Comparison of ENCODE assay signal across 8 cellular contexts in the genomic region with DNA sequence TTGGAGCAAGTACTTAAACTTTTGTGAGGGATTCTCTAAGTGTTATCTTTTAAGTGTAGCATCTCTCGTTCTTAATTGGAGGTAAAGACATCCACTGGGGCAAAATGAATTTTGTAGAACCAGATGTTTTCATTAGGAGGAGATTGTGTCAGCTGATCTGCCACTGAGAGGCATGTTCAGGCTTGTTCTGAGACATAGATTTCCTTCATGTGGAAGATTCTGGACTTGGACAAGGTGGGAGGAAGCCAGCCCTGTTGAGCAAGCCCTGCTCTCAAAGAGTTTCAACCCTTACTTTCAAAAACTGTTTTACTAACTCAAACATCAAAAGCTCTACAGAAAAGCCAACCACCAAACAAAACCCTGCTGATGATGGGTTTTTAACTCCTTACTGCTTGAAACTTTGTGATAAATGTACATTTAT. TPM values are rescaled to one million over a fixed set of nuclear protein-coding genes. Genes with fewer than 3 reads are reported as not detected.
DNase-seq lines count a peak whose midpoint lies in the region; ATAC-seq, FAIRE-seq and TF ChIP-seq lines count a peak whose summit lies in the region.

No MANE protein-coding gene starts in this region.

- H3K79me2 ChIP-seq in GM12878 (ENCODE audit: control insufficient read depth, insufficient read depth, low read length), result no peaks in the 10 kb centered on the region

- RAD21 ChIA-PET in GM12878 (lab: Charles Lee; ENCODE audit: unreplicated experiment), result interaction anchor here (0.6 to 2.1 kb wide), 3 partner anchors 13 to 318 kb away, joined by 3 to 4 read pairs (median 4); no protein-coding TSS in a partner anchor

- no TSS peak for BruUV-seq in GM12878 (replicated peaks; lab: Mats Ljungman, UMichigan)

- 0% methylated on average over 1 of the region's 1 CpG for WGBS in GM12878 (ENCODE audit: insufficient coverage, insufficient replicate concordance, low lambda C conversion rate, missing lambda C conversion rate)
- WGBS in aorta, 2 donors, result 75 to 76% methylated on average over 1 of the region's 1 CpG

- intact Hi-C loops in Right ventricle myocardium inferior (cut with DNase I), result no loop called here
- intact Hi-C loops in cardiac septum (cut with DNase I), result no loop called here
- intact Hi-C loops in GM12878 (cut with micrococcal nuclease; ENCODE audit: unreplicated experiment), result loop anchor here (5.0 kb wide), 2 partner anchors 48 to 128 kb away; no protein-coding TSS in a partner anchor
- intact Hi-C loops in left lung (cut with DNase I), result no loop called here
- intact Hi-C loops in aorta (cut with DNase I), result no loop called here

- TF ChIP-seq EP300 in GM12878 (IDR thresholded peaks at IDR 0.05; ENCODE audit: borderline replicate concordance in 1 of 2, control insufficient read depth in 1 of 2, low read depth in 2 of 2, low read length in 2 of 2), result no peak

- H3K4me1 ChIP-seq in GM12878 (ENCODE audit: control insufficient read depth, insufficient read depth, low read length) (peaks cover 15% of the 10 kb centered on the region), left lung (peaks cover 23 to 90% of the 10 kb centered on the region in 2 donors), aorta (ENCODE audit: control insufficient read depth in 1 of 2, insufficient read depth in 2 of 2, low read length in 2 of 2) (peaks cover 0 to 3% of the 10 kb centered on the region in 2 donors)

- H3K4me3 ChIP-seq in GM12878, result no peak overlapping the region
- no peak overlapping the region for H3K4me3 ChIP-seq in left lung
- no peak overlapping the region for H3K4me3 ChIP-seq in aorta (ENCODE audit: low read length in 2 of 2)

- H3K9ac ChIP-seq in GM12878 (ENCODE audit: control insufficient read depth, insufficient read depth, low read length), result no peak overlapping the region

- DNase-seq in Right ventricle myocardium inferior (ENCODE audit: missing footprints) (peak; percentile 55), cardiac septum (ENCODE audit: low spot score) (no peak), GM12878 (ENCODE audit: low read depth, low spot score) (no peak), left lung (peak in 1 of 2 donors; percentile 50), aorta (peak in 1 of 2 donors; percentile 55), NCI-H510A (lab: John Stamatoyannopoulos, UW) (no peak), KG1 (lab: John Stamatoyannopoulos, UW) (no peak)

- TF ChIP-seq CTCF in GM12878 (IDR thresholded peaks at IDR 0.05 in 2 of 3, conservative IDR thresholded peaks at IDR 0.05 in 1 of 3; ENCODE audit: control insufficient read depth in 2 of 3, extremely low read depth in 1 of 3, insufficient read depth in 1 of 3, low read depth in 3 of 3, low read length in 3 of 3) (no peak), left lung (IDR thresholded peaks at IDR 0.05) (no peak)

- peak overlapping the region; percentile 52; the same call in 1 of the 2 replicates for H3K4me2 ChIP-seq in GM12878 (ENCODE audit: control insufficient read depth, insufficient read depth)

- no peak for TF ChIP-seq POLR2A in GM12878 (IDR thresholded peaks at IDR 0.05; ENCODE audit: low read depth, low read length)

- TF ChIP-seq RAD21 in GM12878 (IDR thresholded peaks at IDR 0.05; ENCODE audit: insufficient read depth, low read depth, low read length), result no peak

- H2AFZ ChIP-seq in GM12878 (ENCODE audit: control insufficient read depth, low read depth, low read length), result no peak overlapping the region; the same call in 1 of the 2 replicates

- no peak for FAIRE-seq in GM12878 (lab: Jason Lieb, UNC)

- SMC1A ChIA-PET in GM12878 (lab: Charles Lee; ENCODE audit: uncharacterized antibody, unreplicated experiment), result interaction anchor here (1.1 to 3.7 kb wide), 5 partner anchors 14 to 125 kb away, joined by 3 to 21 read pairs (median 3); no protein-coding TSS in a partner anchor

- in situ Hi-C loops in GM12878 (cut with MboI), result no loop called here

- POLR2A ChIA-PET in GM12878 (lab: Charles Lee), result interaction anchor here (0.7 kb wide), 1 partner anchor 137 kb away, joined by 3 read pairs; no protein-coding TSS in a partner anchor

- H3K36me3 ChIP-seq in GM12878 (ENCODE audit: control insufficient read depth in 2 of 2, insufficient read depth in 2 of 2, low read length in 1 of 2) (no peaks in the 10 kb centered on the region), left lung (no peaks in the 10 kb centered on the region), aorta (ENCODE audit: control insufficient read depth in 1 of 2, insufficient read depth in 2 of 2, low read length in 1 of 2) (no peaks in the 10 kb centered on the region)

- H3K27me3 ChIP-seq in GM12878 (replicated peaks in 1 of 2; ENCODE audit: control insufficient read depth in 2 of 2, insufficient read depth in 2 of 2, low read length in 1 of 2), result peaks cover 0 to 6% of the 10 kb centered on the region in 2 experiments; a peak in 1 of 4 replicates
- no peaks in the 10 kb centered on the region for H3K27me3 ChIP-seq in left lung
- H3K27me3 ChIP-seq in aorta (ENCODE audit: control insufficient read depth in 1 of 2, insufficient read depth in 2 of 2, low read length in 1 of 2), result no peaks in the 10 kb centered on the region

- peak; percentile 78 for ATAC-seq in Right ventricle myocardium inferior
- peak; percentile 14 for ATAC-seq in GM12878
- ATAC-seq in left lung, result peak; percentile 62
- peak; percentile 61 for ATAC-seq in aorta (ENCODE audit: low FRiP score)
- no peak for ATAC-seq in GM21447 (IDR thresholded peaks at IDR 0.05; ENCODE audit: unreplicated experiment)

- H4K20me1 ChIP-seq in GM12878 (ENCODE audit: control insufficient read depth, insufficient read depth), result no peaks in the 10 kb centered on the region

- H3K27ac ChIP-seq in GM12878 (ENCODE audit: control insufficient read depth, insufficient read depth), result no peak overlapping the region
- H3K27ac ChIP-seq in left lung, result peak overlapping the region in 1 of 2 donors; percentile 68
- no peak overlapping the region for H3K27ac ChIP-seq in aorta (ENCODE audit: low read depth in 1 of 2, low read length in 2 of 2)

- CTCF ChIA-PET in GM12878 (lab: Yijun Ruan, JAX), result interaction anchor here (1.1 kb wide), 1 partner anchor 15 kb away, joined by 3 read pairs; no protein-coding TSS in a partner anchor

- no peaks in the 10 kb centered on the region; the same call in 2 of the 3 replicates for H3K9me3 ChIP-seq in GM12878 (replicated peaks; ENCODE audit: control insufficient read depth, insufficient read depth, low read length)
- no peaks in the 10 kb centered on the region for H3K9me3 ChIP-seq in left lung
- H3K9me3 ChIP-seq in aorta (ENCODE audit: control insufficient read depth, low read length), result no peaks in the 10 kb centered on the region

TF ChIP-seq in GM12878, 131 proteins besides CTCF, POLR2A, EP300 and RAD21 (continues in another document):
- TF ChIP-seq, protein P1, sequence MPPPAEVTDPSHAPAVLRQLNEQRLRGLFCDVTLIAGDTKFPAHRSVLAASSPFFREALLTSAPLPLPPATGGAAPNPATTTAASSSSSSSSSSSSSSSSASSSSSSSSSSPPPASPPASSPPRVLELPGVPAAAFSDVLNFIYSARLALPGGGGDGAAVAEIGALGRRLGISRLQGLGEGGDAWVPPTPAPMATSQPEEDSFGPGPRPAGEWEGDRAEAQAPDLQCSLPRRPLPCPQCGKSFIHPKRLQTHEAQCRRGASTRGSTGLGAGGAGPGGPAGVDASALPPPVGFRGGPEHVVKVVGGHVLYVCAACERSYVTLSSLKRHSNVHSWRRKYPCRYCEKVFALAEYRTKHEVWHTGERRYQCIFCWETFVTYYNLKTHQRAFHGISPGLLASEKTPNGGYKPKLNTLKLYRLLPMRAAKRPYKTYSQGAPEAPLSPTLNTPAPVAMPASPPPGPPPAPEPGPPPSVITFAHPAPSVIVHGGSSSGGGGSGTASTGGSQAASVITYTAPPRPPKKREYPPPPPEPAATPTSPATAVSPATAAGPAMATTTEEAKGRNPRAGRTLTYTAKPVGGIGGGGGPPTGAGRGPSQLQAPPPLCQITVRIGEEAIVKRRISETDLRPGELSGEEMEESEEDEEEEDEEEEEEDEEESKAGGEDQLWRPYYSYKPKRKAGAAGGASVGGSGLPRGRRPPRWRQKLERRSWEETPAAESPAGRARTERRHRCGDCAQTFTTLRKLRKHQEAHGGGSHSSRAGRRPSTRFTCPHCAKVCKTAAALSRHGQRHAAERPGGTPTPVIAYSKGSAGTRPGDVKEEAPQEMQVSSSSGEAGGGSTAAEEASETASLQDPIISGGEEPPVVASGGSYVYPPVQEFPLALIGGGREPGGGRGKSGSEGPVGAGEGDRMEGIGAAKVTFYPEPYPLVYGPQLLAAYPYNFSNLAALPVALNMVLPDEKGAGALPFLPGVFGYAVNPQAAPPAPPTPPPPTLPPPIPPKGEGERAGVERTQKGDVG (CRISPR knock-in tag; IDR thresholded peaks at IDR 0.05), result no peak

RNA-seq across cellular contexts. Expression of gene MAP4K4, which starts 6.5 kb away (rescaled TPM):
- 82.5 TPM for total RNA-seq in Right ventricle myocardium inferior
- total RNA-seq in cardiac septum, result 135 TPM
- 37.7 and 39.0 TPM in 2 replicates for total RNA-seq in GM12878 (2013; cell fraction: nucleolus; rRNA removed)
- 9.0 and 9.2 TPM in 2 replicates for total RNA-seq in GM12878 (2014; rRNA removed)
- total RNA-seq in GM12878 (2014; rRNA removed; fragmentation: Illumina TruSeq; extraction: Trizol), result 10.4 and 12.1 TPM in 2 replicates
- total RNA-seq in GM12878 (2021), result 17.2 and 19.8 TPM in 2 replicates
- 1.1 TPM for polyA plus RNA-seq in GM12878 (2011; ENCODE audit: low read depth)
- polyA plus RNA-seq in GM12878 (2011; rRNA removed), result 45.7 and 50.4 TPM in 2 replicates
- 38.5 and 40.0 TPM in 2 replicates for polyA plus RNA-seq in GM12878 (2011; cell fraction: cytosol; rRNA removed)
- 113 and 120 TPM in 2 replicates for polyA plus RNA-seq in GM12878 (2011; cell fraction: nucleus; rRNA removed)
- 1.4 and 1.6 TPM in 2 replicates for polyA plus RNA-seq in GM12878 (2012)
- polyA plus RNA-seq in GM12878 (2014; fragmentation: Illumina TruSeq; extraction: Trizol), result 17.9 and 18.9 TPM in 2 replicates
- 1 to 10 TPM; 1.9 to 2.5 TPM for polyA plus RNA-seq in GM12878 (2014; fragmentation: Nextera tagmentation; extraction: Ambion mirVana)
- 12.4 and 13.1 TPM in 2 replicates for polyA plus RNA-seq in GM12878 (2014; rRNA removed)
- 1 to 10 TPM; 2.6 to 2.9 TPM for polyA plus RNA-seq in GM12878 (2016; fragmentation: Nextera tagmentation; extraction: Ambion mirVana)
- 94.8 and 109 TPM in 2 replicates for polyA minus RNA-seq in GM12878 (2011; rRNA and poly(A)+ RNA removed)
- 26.1 and 26.6 TPM in 2 replicates for polyA minus RNA-seq in GM12878 (2011; cell fraction: cytosol; rRNA and poly(A)+ RNA removed)
- polyA minus RNA-seq in GM12878 (2011; cell fraction: nucleus; rRNA and poly(A)+ RNA removed), result 133 and 207 TPM in 2 replicates
- 10 to 100 TPM; 80.2 to 83.4 TPM for total RNA-seq in left lung
- 100 to 1,000 TPM in 1 of 2 donors, 10 to 100 TPM in 1; 85.4 to 112 TPM for total RNA-seq in aorta
- 10 to 100 TPM; 22.9 to 31.6 TPM for polyA plus RNA-seq in aorta
